1 cellular context compared by ENCODE assay signal in genomic region chr14:24081739-24082204, GRCh38.
TF ChIP-seq lines count a peak whose summit lies in the region.

No MANE protein-coding gene starts in this region.

TF ChIP-seq in H1, 55 proteins besides CTCF, POLR2A, EP300 and RAD21:
- TF ChIP-seq GTF2F1 (IDR thresholded peaks at IDR 0.05; ENCODE audit: borderline replicate concordance, low read depth, low read length) (no peak), RXRA (IDR thresholded peaks at IDR 0.05; ENCODE audit: insufficient read depth, low read depth, low read length) (no peak), EZH2 (IDR thresholded peaks at IDR 0.05; ENCODE audit: low read depth, low read length, severe bottlenecking) (no peak), SIN3A (conservative IDR thresholded peaks at IDR 0.05 in 1 of 2, IDR thresholded peaks at IDR 0.05 in 1 of 2; ENCODE audit: low read depth in 1 of 2, low read length in 2 of 2) (no peak), NRF1 (IDR thresholded peaks at IDR 0.05; ENCODE audit: low read depth, low read length) (no peak), CHD7 (IDR thresholded peaks at IDR 0.05; ENCODE audit: insufficient replicate concordance, low read length) (no peak), HDAC2 (IDR thresholded peaks at IDR 0.05; ENCODE audit: borderline replicate concordance in 1 of 2, low read depth in 2 of 2, low read length in 2 of 2) (no peak), CHD1 (IDR thresholded peaks at IDR 0.05; ENCODE audit: low read depth, low read length) (no peak), ATF2 (IDR thresholded peaks at IDR 0.05; ENCODE audit: low read length) (no peak), SIX5 (IDR thresholded peaks at IDR 0.05; ENCODE audit: low read depth, low read length) (no peak), ZNF274 (IDR thresholded peaks at IDR 0.05; ENCODE audit: borderline replicate concordance, extremely low read depth, low read length) (no peak), TEAD4 (IDR thresholded peaks at IDR 0.05; ENCODE audit: low read depth, low read length) (no peak), GABPA (IDR thresholded peaks at IDR 0.05; ENCODE audit: borderline replicate concordance, insufficient read depth, low read length) (no peak), SP4 (IDR thresholded peaks at IDR 0.05; ENCODE audit: low read length) (no peak), EGR1 (IDR thresholded peaks at IDR 0.05; ENCODE audit: borderline replicate concordance, low read depth, low read length) (no peak)
TF ChIP-seq in H1: peak in this region for 0.
